In the genomic region with DNA sequence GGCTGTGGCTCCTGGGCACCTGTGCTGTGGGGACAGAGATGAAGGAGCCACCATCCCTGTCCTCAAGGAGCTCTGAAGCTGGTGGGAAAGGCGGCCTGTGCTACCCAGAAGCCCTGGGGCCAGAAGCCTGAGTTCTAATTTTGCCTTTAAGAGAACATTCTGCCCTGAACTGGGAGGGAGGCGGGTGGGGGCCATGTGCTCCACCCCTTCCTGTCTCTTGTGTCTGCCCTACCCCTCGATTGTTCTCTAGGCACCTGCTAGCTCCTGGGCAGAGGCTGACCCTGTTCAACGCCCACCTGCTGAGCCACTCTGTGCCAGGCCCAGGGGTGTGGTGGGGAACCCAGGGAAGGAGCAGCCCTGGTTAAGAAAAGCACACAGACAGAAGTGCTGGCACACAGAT, we compare ENCODE assay signal across 15 cellular contexts. TPM values are rescaled to one million over a fixed set of nuclear protein-coding genes. Genes with fewer than 3 reads are reported as not detected.
DNase-seq lines count a peak whose midpoint lies in the region; ATAC-seq and TF ChIP-seq lines count a peak whose summit lies in the region.
"Had no signal": no experiment of that assay in that cellular context is flagged by ENCODE, and none has a peak within 500 bp of the region (broad histone marks: within the 10 kb centered on the region; RNA-seq: fewer than 3 reads in every experiment).

No MANE protein-coding gene starts in this region.

- CTCF ChIA-PET in CD4-positive, alpha-beta T cell (lab: Charles Lee) = interaction anchor here (1.5 kb wide), 1 partner anchor 10 kb away, joined by 3 read pairs; no protein-coding TSS in a partner anchor
- CTCF ChIA-PET in activated CD8-positive, alpha-beta T cell treated with anti-CD3 and anti-CD28 coated beads for 36 hours (lab: Charles Lee) = interaction anchor here (0.8 to 2.1 kb wide), 2 partner anchors 15 to 112 kb away, joined by 3 to 6 read pairs; no protein-coding TSS in a partner anchor

- peaks cover 3% of the 10 kb centered on the region for H3K4me1 ChIP-seq in right cardiac atrium (ENCODE audit: control insufficient read depth, insufficient read depth, low read length)

- H3K9me3 ChIP-seq in CD4-positive, alpha-beta T cell (ENCODE audit: control insufficient read depth, low read length) = no peaks in the 10 kb centered on the region
- no peaks in the 10 kb centered on the region for H3K9me3 ChIP-seq in right cardiac atrium (ENCODE audit: control insufficient read depth, low read length)

- H3K4me3 Mint-ChIP-seq in CD4-positive, alpha-beta T cell = peak overlapping the region; percentile 65
- H3K4me3 Mint-ChIP-seq in activated CD8-positive, alpha-beta T cell treated with anti-CD3 and anti-CD28 coated beads for 36 hours = no peak overlapping the region
- H3K4me3 Mint-ChIP-seq: nephron progenitor cell, type B pancreatic cell had no signal

- peak overlapping the region; percentile 85 for H3K27ac Mint-ChIP-seq in CD4-positive, alpha-beta T cell
- H3K27ac Mint-ChIP-seq in activated CD8-positive, alpha-beta T cell treated with anti-CD3 and anti-CD28 coated beads for 36 hours = peak overlapping the region; percentile 90
- H3K27ac Mint-ChIP-seq: GM23338, type B pancreatic cell had no signal

- intact Hi-C loops in CD4-positive, alpha-beta T cell (cut with DNase I, micrococcal nuclease) = loop anchor here in 1 of 2 experiments (10.0 kb wide), 1 partner anchor 523 kb away; a partner anchor contains a TSS
- intact Hi-C loops in activated CD8-positive, alpha-beta T cell treated with anti-CD3 and anti-CD28 coated beads for 36 hours (cut with micrococcal nuclease) = no loop called here
- intact Hi-C loops in right cardiac atrium (cut with DNase I) = no loop called here

- H3K27me3 Mint-ChIP-seq in CD4-positive, alpha-beta T cell = no peaks in the 10 kb centered on the region
- H3K27me3 Mint-ChIP-seq in activated CD8-positive, alpha-beta T cell treated with anti-CD3 and anti-CD28 coated beads for 36 hours = no peaks in the 10 kb centered on the region
- H3K27me3 Mint-ChIP-seq: type B pancreatic cell had no signal

- WGBS in right cardiac atrium = 66% methylated on average over 4 of the region's 4 CpGs

- H3K27me3 ChIP-seq in CD4-positive, alpha-beta T cell (ENCODE audit: control insufficient read depth, insufficient read depth, low read length) = no peaks in the 10 kb centered on the region
- H3K27me3 ChIP-seq in right cardiac atrium (ENCODE audit: control insufficient read depth, insufficient read depth) = no peaks in the 10 kb centered on the region

- H3K27ac ChIP-seq in CD4-positive, alpha-beta T cell (ENCODE audit: low read depth, low read length) = no peak overlapping the region
- H3K27ac ChIP-seq in right cardiac atrium (ENCODE audit: low read length) = no peak overlapping the region
- H3K27ac ChIP-seq: 22Rv1 had no signal

- no peak overlapping the region for H3K4me3 ChIP-seq in right cardiac atrium (ENCODE audit: low read length)
- H3K4me3 ChIP-seq: GM23338 had no signal

- H3K4me1 Mint-ChIP-seq in CD4-positive, alpha-beta T cell (ENCODE audit: low read depth) = peaks cover 29% of the 10 kb centered on the region
- peaks cover 34% of the 10 kb centered on the region for H3K4me1 Mint-ChIP-seq in activated CD8-positive, alpha-beta T cell treated with anti-CD3 and anti-CD28 coated beads for 36 hours (ENCODE audit: low read depth)

- peak; percentile 70 for ATAC-seq in CD4-positive, alpha-beta T cell (ENCODE audit: poor library complexity)
- peak; percentile 24 for ATAC-seq in activated CD8-positive, alpha-beta T cell treated with anti-CD3 and anti-CD28 coated beads for 36 hours
- peak; percentile 54 to 68 for ATAC-seq in right cardiac atrium
- ATAC-seq: GM23338, sciatic nerve had no signal

- no peak for TF ChIP-seq CTCF in CD4-positive, alpha-beta T cell (IDR thresholded peaks at IDR 0.05)
- TF ChIP-seq CTCF in activated CD8-positive, alpha-beta T cell treated with anti-CD3 and anti-CD28 coated beads for 36 hours (IDR thresholded peaks at IDR 0.05) = no peak

- peak; percentile 26 for DNase-seq in DMS153 (lab: John Stamatoyannopoulos, UW)
- no peak for DNase-seq in DMS153 treated with DMSO at 0.1 percent for 48 hours (lab: John Stamatoyannopoulos, UW; ENCODE audit: unreplicated experiment)
- peak in 5 of 10 experiments; percentile 19 to 38 (median 23) for DNase-seq in CD4-positive, alpha-beta T cell
- peak; percentile 42 for DNase-seq in activated CD8-positive, alpha-beta T cell treated with anti-CD3 and anti-CD28 coated beads for 36 hours
- peak in 2 of 3 donors; percentile 20 to 56 for DNase-seq in right cardiac atrium
- no peak for DNase-seq in SW480 (ENCODE audit: low spot score)
- no peak for DNase-seq in NCI-H1436 (lab: John Stamatoyannopoulos, UW)
- DNase-seq in AML-193 (lab: John Stamatoyannopoulos, UW) = no peak
- DNase-seq: foreskin fibroblast, NCI-H524 treated with DMSO at 0.1 percent for 48 hours, nephron progenitor cell had no signal

- H3K36me3 Mint-ChIP-seq in CD4-positive, alpha-beta T cell (ENCODE audit: low read depth) = no peaks in the 10 kb centered on the region
- no peaks in the 10 kb centered on the region for H3K36me3 Mint-ChIP-seq in activated CD8-positive, alpha-beta T cell treated with anti-CD3 and anti-CD28 coated beads for 36 hours (ENCODE audit: low read depth)
- H3K36me3 Mint-ChIP-seq: type B pancreatic cell had no signal

- no peaks in the 10 kb centered on the region for H3K9me3 Mint-ChIP-seq in CD4-positive, alpha-beta T cell
- no peaks in the 10 kb centered on the region for H3K9me3 Mint-ChIP-seq in activated CD8-positive, alpha-beta T cell treated with anti-CD3 and anti-CD28 coated beads for 36 hours
- H3K9me3 Mint-ChIP-seq: GM23338, nephron progenitor cell, type B pancreatic cell had no signal

- POLR2A ChIA-PET in CD4-positive, alpha-beta T cell (lab: Charles Lee) = interaction anchor here (1.2 to 1.8 kb wide), 3 partner anchors 10 to 81 kb away, joined by 3 to 5 read pairs (median 3); no protein-coding TSS in a partner anchor
- POLR2A ChIA-PET in activated CD8-positive, alpha-beta T cell treated with anti-CD3 and anti-CD28 coated beads for 36 hours (lab: Charles Lee) = interaction anchor here (0.7 to 1.0 kb wide), 2 partner anchors 70 to 94 kb away, joined by 3 to 5 read pairs; a partner anchor contains a TSS

RNA-seq across cellular contexts. Expression of a gene that starts 5.9 kb away (rescaled TPM):
- total RNA-seq in CD4-positive, alpha-beta T cell = 10 to 100 TPM; 32.0 to 38.8 TPM
- 10 to 100 TPM; 27.3 to 28.8 TPM for total RNA-seq in activated CD8-positive, alpha-beta T cell treated with anti-CD3 and anti-CD28 coated beads for 36 hours
- 10 to 100 TPM; 15.2 to 19.4 (median 17.2) TPM for total RNA-seq in right cardiac atrium
- polyA plus RNA-seq in right cardiac atrium = 26.5 TPM

RNA-seq across cellular contexts. Expression of a gene that starts 6.4 kb away (rescaled TPM):
- 10 to 100 TPM; 14.7 to 18.8 TPM for total RNA-seq in CD4-positive, alpha-beta T cell
- total RNA-seq in activated CD8-positive, alpha-beta T cell treated with anti-CD3 and anti-CD28 coated beads for 36 hours = 10 to 100 TPM in 1 of 2 experiments, 1 to 10 TPM in 1; 8.9 to 10.8 TPM
- 1 to 10 TPM; 3.8 to 8.2 (median 6.2) TPM for total RNA-seq in right cardiac atrium
- 2.4 TPM for polyA plus RNA-seq in right cardiac atrium

RNA-seq across cellular contexts. Expression of a gene that starts 11.4 kb away (rescaled TPM):
- under 1 TPM; 0.73 to 0.91 TPM for total RNA-seq in CD4-positive, alpha-beta T cell
- under 1 TPM; 0.07 to 0.16 TPM for total RNA-seq in activated CD8-positive, alpha-beta T cell treated with anti-CD3 and anti-CD28 coated beads for 36 hours
- total RNA-seq in right cardiac atrium = under 1 TPM in 1 of 4 donors, not detected in 3; 0.06 TPM
- polyA plus RNA-seq in right cardiac atrium = 0.07 TPM
- total RNA-seq: sciatic nerve had no signal

Comparison
In these comparisons a context has a peak if more than half of its experiments do, and no peak if none do; other contexts are left out.
1. DNase-seq: peak in DMS153 (single experiment), activated CD8-positive, alpha-beta T cell treated with anti-CD3 and anti-CD28 coated beads for 36 hours (single experiment) and right cardiac atrium (2 of 3); none in DMS153 treated with DMSO at 0.1 percent for 48 hours (single experiment), SW480 (single experiment), NCI-H1436 (single experiment) and AML-193 (0 of 2).
2. Peak in every context shown above with its lines, with median percentiles within 50 percentile points of each other: ATAC-seq.